In the genomic region with DNA sequence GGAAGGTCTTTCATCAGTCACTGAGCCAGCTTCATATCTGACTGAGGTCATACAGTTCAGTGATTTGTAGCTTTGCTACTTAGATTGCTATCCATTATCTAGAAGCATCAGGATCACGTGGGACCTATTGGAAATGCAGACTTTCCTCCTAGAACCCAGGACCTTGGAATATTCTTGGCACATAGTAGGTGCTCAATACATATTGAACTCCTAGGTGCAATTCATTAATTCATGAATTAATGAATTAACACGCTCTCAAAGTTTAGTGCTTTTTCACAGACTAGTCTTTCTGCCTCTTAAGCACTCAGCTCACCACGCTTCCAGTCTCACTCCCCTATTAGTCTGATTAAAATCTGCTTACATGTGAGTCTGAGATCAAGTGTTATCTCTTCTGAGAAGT, we compare ENCODE assay signal across 1 cellular context.
TF ChIP-seq lines count a peak whose summit lies in the region.

No MANE protein-coding gene starts in this region.

TF ChIP-seq in K562, 482 proteins besides CTCF, POLR2A, EP300 and RAD21:
- TF ChIP-seq, protein P1, sequence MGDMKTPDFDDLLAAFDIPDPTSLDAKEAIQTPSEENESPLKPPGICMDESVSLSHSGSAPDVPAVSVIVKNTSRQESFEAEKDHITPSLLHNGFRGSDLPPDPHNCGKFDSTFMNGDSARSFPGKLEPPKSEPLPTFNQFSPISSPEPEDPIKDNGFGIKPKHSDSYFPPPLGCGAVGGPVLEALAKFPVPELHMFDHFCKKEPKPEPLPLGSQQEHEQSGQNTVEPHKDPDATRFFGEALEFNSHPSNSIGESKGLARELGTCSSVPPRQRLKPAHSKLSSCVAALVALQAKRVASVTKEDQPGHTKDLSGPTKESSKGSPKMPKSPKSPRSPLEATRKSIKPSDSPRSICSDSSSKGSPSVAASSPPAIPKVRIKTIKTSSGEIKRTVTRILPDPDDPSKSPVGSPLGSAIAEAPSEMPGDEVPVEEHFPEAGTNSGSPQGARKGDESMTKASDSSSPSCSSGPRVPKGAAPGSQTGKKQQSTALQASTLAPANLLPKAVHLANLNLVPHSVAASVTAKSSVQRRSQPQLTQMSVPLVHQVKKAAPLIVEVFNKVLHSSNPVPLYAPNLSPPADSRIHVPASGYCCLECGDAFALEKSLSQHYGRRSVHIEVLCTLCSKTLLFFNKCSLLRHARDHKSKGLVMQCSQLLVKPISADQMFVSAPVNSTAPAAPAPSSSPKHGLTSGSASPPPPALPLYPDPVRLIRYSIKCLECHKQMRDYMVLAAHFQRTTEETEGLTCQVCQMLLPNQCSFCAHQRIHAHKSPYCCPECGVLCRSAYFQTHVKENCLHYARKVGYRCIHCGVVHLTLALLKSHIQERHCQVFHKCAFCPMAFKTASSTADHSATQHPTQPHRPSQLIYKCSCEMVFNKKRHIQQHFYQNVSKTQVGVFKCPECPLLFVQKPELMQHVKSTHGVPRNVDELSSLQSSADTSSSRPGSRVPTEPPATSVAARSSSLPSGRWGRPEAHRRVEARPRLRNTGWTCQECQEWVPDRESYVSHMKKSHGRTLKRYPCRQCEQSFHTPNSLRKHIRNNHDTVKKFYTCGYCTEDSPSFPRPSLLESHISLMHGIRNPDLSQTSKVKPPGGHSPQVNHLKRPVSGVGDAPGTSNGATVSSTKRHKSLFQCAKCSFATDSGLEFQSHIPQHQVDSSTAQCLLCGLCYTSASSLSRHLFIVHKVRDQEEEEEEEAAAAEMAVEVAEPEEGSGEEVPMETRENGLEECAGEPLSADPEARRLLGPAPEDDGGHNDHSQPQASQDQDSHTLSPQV (IDR thresholded peaks at IDR 0.05): no peak
- TF ChIP-seq XRCC5 (IDR thresholded peaks at IDR 0.05; ENCODE audit: low read depth, low read length) (no peak), MIER1 (IDR thresholded peaks at IDR 0.05; ENCODE audit: low read depth) (no peak), U2AF2 (optimal IDR thresholded peaks at IDR 0.05; ENCODE audit: low read depth, low read length) (no peak), ASH1L (IDR thresholded peaks at IDR 0.05; ENCODE audit: borderline replicate concordance, low read depth, partially characterized antibody) (no peak), PTTG1 (tag; IDR thresholded peaks at IDR 0.05; ENCODE audit: low read depth) (no peak), ZKSCAN1 (IDR thresholded peaks at IDR 0.05; ENCODE audit: low read depth, low read length) (peak; percentile 69; the same call in 1 of the 2 replicates), ZC3H8 (IDR thresholded peaks at IDR 0.05) (no peak), PRMT5 (CRISPR knock-in tag; IDR thresholded peaks at IDR 0.05) (no peak), NFXL1 (CRISPR knock-in tag; IDR thresholded peaks at IDR 0.05) (no peak), MEIS2 (IDR thresholded peaks at IDR 0.05; ENCODE audit: partially characterized antibody) (peak; percentile 10), KAT8 (IDR thresholded peaks at IDR 0.05; ENCODE audit: low read depth) (no peak), ARID4B (CRISPR knock-in tag; IDR thresholded peaks at IDR 0.05) (no peak), ZNF316 (IDR thresholded peaks at IDR 0.05) (no peak), SIN3B (IDR thresholded peaks at IDR 0.05; ENCODE audit: low read depth) (no peak), SLC30A9 (CRISPR knock-in tag; IDR thresholded peaks at IDR 0.05) (no peak), ZNF24 (IDR thresholded peaks at IDR 0.05) (peak; percentile 88), PHB2 (IDR thresholded peaks at IDR 0.05; ENCODE audit: low read depth) (no peak)
- TF ChIP-seq, protein P2, sequence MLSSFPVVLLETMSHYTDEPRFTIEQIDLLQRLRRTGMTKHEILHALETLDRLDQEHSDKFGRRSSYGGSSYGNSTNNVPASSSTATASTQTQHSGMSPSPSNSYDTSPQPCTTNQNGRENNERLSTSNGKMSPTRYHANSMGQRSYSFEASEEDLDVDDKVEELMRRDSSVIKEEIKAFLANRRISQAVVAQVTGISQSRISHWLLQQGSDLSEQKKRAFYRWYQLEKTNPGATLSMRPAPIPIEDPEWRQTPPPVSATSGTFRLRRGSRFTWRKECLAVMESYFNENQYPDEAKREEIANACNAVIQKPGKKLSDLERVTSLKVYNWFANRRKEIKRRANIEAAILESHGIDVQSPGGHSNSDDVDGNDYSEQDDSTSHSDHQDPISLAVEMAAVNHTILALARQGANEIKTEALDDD (IDR thresholded peaks at IDR 0.05): 0 out of 2 replicates have a peak, but pooled peaks have one; percentile 25
